In genomic region chr9:4665357-4665756, GRCh38 we compare ENCODE assay signal across 9 cellular contexts. TPM values are rescaled to one million over a fixed set of nuclear protein-coding genes. Genes with fewer than 3 reads are reported as not detected.
DNase-seq lines count a peak whose midpoint lies in the region; ATAC-seq, FAIRE-seq and TF ChIP-seq lines count a peak whose summit lies in the region.
"Had no signal": no experiment of that assay in that cellular context is flagged by ENCODE, and none has a peak within 500 bp of the region (broad histone marks: within the 10 kb centered on the region; RNA-seq: fewer than 3 reads in every experiment).

No MANE protein-coding gene starts in this region.

- FAIRE-seq in bronchial epithelial cell (lab: Jason Lieb, UNC) = no peak

- peaks cover 44% of the 10 kb centered on the region for H3K4me1 ChIP-seq in HUES48 (ENCODE audit: control insufficient read depth, insufficient read depth, low read length)

- peak overlapping the region; percentile 82 for H3K4me3 ChIP-seq in HUES48 (ENCODE audit: low read depth, low read length)
- H3K4me3 ChIP-seq in bronchial epithelial cell (ENCODE audit: low read depth, low read length) = peak overlapping the region; percentile 53

- H3K27me3 ChIP-seq in HUES48 (ENCODE audit: control insufficient read depth, insufficient read depth, low read length) = peaks cover 10% of the 10 kb centered on the region; the same call in 1 of the 2 replicates
- H3K27me3 ChIP-seq in bronchial epithelial cell (ENCODE audit: control insufficient read depth, insufficient read depth, low read length) = no peaks in the 10 kb centered on the region

- no peaks in the 10 kb centered on the region for H3K9me3 Mint-ChIP-seq in memory B cell

- DNase-seq in Ammon's horn (ENCODE audit: low spot score) (peak; percentile 34), bronchial epithelial cell (ENCODE audit: low read depth) (peak; percentile 91), memory B cell (ENCODE audit: low spot score in 2 of 2) (no peak), CD1c-positive myeloid dendritic cell (ENCODE audit: extremely low spot score) (no peak), NCI-H524 (lab: John Stamatoyannopoulos, UW) (no peak), hippocampal formation (lab: John Stamatoyannopoulos, UW) (no peak)

- H3K36me3 Mint-ChIP-seq in memory B cell = no peaks in the 10 kb centered on the region

- TF ChIP-seq CTCF in bronchial epithelial cell (IDR thresholded peaks at IDR 0.05; ENCODE audit: insufficient read depth, low read length, severe bottlenecking) = no peak

- H3K4me1 Mint-ChIP-seq in memory B cell = peaks cover 46% of the 10 kb centered on the region

- no peaks in the 10 kb centered on the region for H3K36me3 ChIP-seq in HUES48 (ENCODE audit: control insufficient read depth, insufficient read depth, low read length)
- H3K36me3 ChIP-seq in bronchial epithelial cell (ENCODE audit: control insufficient read depth, insufficient read depth, low read length) = no peaks in the 10 kb centered on the region
- H3K36me3 ChIP-seq: thoracic aorta had no signal

- no peaks in the 10 kb centered on the region for H3K9me3 ChIP-seq in HUES48 (ENCODE audit: control insufficient read depth, insufficient read depth, low read length)
- H3K9me3 ChIP-seq: thoracic aorta had no signal

- no peak overlapping the region for H3K27ac Mint-ChIP-seq in memory B cell

- no peak for ATAC-seq in memory B cell (ENCODE audit: low read depth)
- no peak for ATAC-seq in HG02884 (IDR thresholded peaks at IDR 0.05; ENCODE audit: unreplicated experiment)

- H3K27ac ChIP-seq in HUES48 (ENCODE audit: low read depth, low read length) = peak overlapping the region; percentile 36

- no peak overlapping the region for H3K9ac ChIP-seq in HUES48 (ENCODE audit: low read depth, low read length)

- H3K27me3 Mint-ChIP-seq in memory B cell = peaks cover 6% of the 10 kb centered on the region

- peak overlapping the region; percentile 78 for H3K4me3 Mint-ChIP-seq in memory B cell

RNA-seq across cellular contexts. Expression of gene SPATA6L, which starts 0.9 kb away (rescaled TPM):
- total RNA-seq in bronchial epithelial cell = 2.6 and 6.5 TPM in 2 replicates

RNA-seq across cellular contexts. Expression of gene PLPP6, which starts 3.3 kb away (rescaled TPM):
- 5.9 and 6.1 TPM in 2 replicates for total RNA-seq in bronchial epithelial cell

RNA-seq across cellular contexts. Expression of gene CDC37L1, which starts 14.0 kb away (rescaled TPM):
- total RNA-seq in bronchial epithelial cell = 14.0 and 22.1 TPM in 2 replicates

Comparison
In these comparisons a context has a peak if more than half of its experiments do, and no peak if none do; other contexts are left out.
1. DNase-seq: peak in Ammon's horn (single experiment) and bronchial epithelial cell (single experiment); none in memory B cell (0 of 2), CD1c-positive myeloid dendritic cell (single experiment), NCI-H524 (0 of 2) and hippocampal formation (0 of 2).